Comparison of ENCODE assay signal across 9 cellular contexts in the genomic region with DNA sequence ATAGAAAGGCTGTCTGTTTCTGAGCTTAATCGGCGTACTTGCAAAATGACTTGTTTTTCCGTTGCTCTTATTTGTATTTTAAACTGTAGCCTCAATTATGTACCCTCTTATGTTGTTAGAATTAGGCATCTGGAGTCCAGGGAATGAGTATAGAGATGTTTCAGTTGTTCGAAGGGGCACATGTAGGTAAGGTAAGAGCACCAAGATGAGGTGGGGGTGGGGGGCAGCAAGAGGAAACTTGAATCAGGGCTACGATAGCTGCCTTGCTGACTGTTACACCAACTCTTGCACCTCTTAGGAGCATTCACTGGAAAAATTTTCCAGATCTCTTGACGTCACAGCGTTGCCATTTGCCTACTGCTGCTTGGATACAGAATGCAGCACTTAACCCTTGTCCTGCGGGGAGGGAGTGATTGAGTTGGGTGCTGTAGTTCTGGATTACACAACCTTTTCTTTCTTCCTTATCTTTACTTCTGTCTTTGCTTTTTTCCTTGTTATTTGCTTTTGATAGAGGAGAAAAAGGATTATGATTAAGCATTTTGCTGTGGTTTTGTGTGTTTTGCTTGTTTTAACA. TPM values are rescaled to one million over a fixed set of nuclear protein-coding genes. Genes with fewer than 3 reads are reported as not detected.
DNase-seq lines count a peak whose midpoint lies in the region; ATAC-seq and TF ChIP-seq lines count a peak whose summit lies in the region.
"Had no signal": no experiment of that assay in that cellular context is flagged by ENCODE, and none has a peak within 500 bp of the region (broad histone marks: within the 10 kb centered on the region; RNA-seq: fewer than 3 reads in every experiment).

No MANE protein-coding gene starts in this region.

- no peak for TF ChIP-seq POLR2A in HCT116 (IDR thresholded peaks at IDR 0.05; ENCODE audit: borderline replicate concordance, extremely low read depth, insufficient read depth, insufficient read length)

- intact Hi-C loops in HCT116 (cut with micrococcal nuclease), result loop anchor here (1.0 to 10.0 kb wide), 4 partner anchors 238 to 765 kb away; no protein-coding TSS in a partner anchor

- ATAC-seq in HCT116, result no peak
- no peak for ATAC-seq in HG03571 (IDR thresholded peaks at IDR 0.05; ENCODE audit: unreplicated experiment)

- no peaks in the 10 kb centered on the region for H3K9me2 ChIP-seq in HCT116 (ENCODE audit: insufficient read depth)

- TSS peak; percentile 70 for BruUV-seq in HCT116 (replicated peaks; lab: Mats Ljungman, UMichigan)

- peak overlapping the region; percentile 95 for H3K9ac ChIP-seq in HCT116 (ENCODE audit: low read length)

- H2AFZ ChIP-seq in HCT116 (ENCODE audit: low read depth, low read length, poor library complexity, severe bottlenecking), result no peak overlapping the region

- H3K4me3 ChIP-seq in AG04449 (ENCODE audit: low read depth, low read length) (no peak overlapping the region; the same call in none of the 2 replicates), HCT116 (replicated peaks in 1 of 2; ENCODE audit: low read depth in 1 of 2, low read length in 2 of 2) (peak overlapping the region; percentile 72 to 84), SJSA1 (no peak overlapping the region; the same call in 1 of the 2 replicates), epithelial cell of proximal tubule (ENCODE audit: low read depth, low read length) (peak overlapping the region; percentile 77), muscle layer of duodenum (ENCODE audit: low read depth in 1 of 2, low read length in 2 of 2) (peak overlapping the region; percentile 80 to 81), H7 (ENCODE audit: insufficient read depth, low read depth, low read length) (no peak overlapping the region)

- peaks cover 73% of the 10 kb centered on the region for H3K79me2 ChIP-seq in HCT116 (ENCODE audit: insufficient read depth, low read length)

- TF ChIP-seq CTCF in AG04449 (IDR thresholded peaks at IDR 0.05; ENCODE audit: insufficient read depth, low read length, missing control alignments), result no peak
- no peak for TF ChIP-seq CTCF in HCT116 (IDR thresholded peaks at IDR 0.05 in 2 of 3, conservative IDR thresholded peaks at IDR 0.05 in 1 of 3; ENCODE audit: borderline replicate concordance in 1 of 3, insufficient read depth in 1 of 3, low read depth in 2 of 3, low read length in 2 of 3)
- no peak for TF ChIP-seq CTCF in epithelial cell of proximal tubule (conservative IDR thresholded peaks at IDR 0.05; ENCODE audit: low read depth, low read length)

- no peaks in the 10 kb centered on the region for H4K20me1 ChIP-seq in HCT116 (ENCODE audit: insufficient read depth)

- peak overlapping the region; percentile 90 for H3K4me2 ChIP-seq in HCT116 (ENCODE audit: low read length)

- peaks cover 64 to 80% of the 10 kb centered on the region in 2 experiments for H3K4me1 ChIP-seq in HCT116 (ENCODE audit: control insufficient read depth in 1 of 2, insufficient read depth in 2 of 2, low read length in 2 of 2)
- peaks cover 77% of the 10 kb centered on the region for H3K4me1 ChIP-seq in SJSA1 (replicated peaks)
- peaks cover 6 to 27% of the 10 kb centered on the region in 2 donors for H3K4me1 ChIP-seq in muscle layer of duodenum (ENCODE audit: control insufficient read depth in 1 of 2, insufficient read depth in 2 of 2, low read length in 2 of 2)

- RAD21 ChIA-PET in HCT116 (lab: Charles Lee; ENCODE audit: low non-redundant PET in 1 of 2, low total read pairs in 2 of 2, uncharacterized antibody in 2 of 2, unreplicated experiment in 2 of 2), result interaction anchor here in 1 of 2 experiments (2.5 kb wide), 1 partner anchor 238 kb away, joined by 5 read pairs; no protein-coding TSS in a partner anchor

- DNase-seq in AG04449 (ENCODE audit: low read depth, low spot score) (peak; percentile 37), HCT116 (ENCODE audit: low read depth, low spot score) (peak; percentile 88), SJSA1 (ENCODE audit: low read depth in 1 of 2, low spot score in 2 of 2) (peak; percentile 64 to 65), epithelial cell of proximal tubule (ENCODE audit: low read depth) (peak; percentile 94), H7 (no peak), T1000 (lab: John Stamatoyannopoulos, UW) (no peak)

- H3K9me3 ChIP-seq in HCT116 (ENCODE audit: control insufficient read depth in 1 of 2, insufficient read depth in 1 of 2, low read depth in 1 of 2, low read length in 2 of 2) (no peaks in the 10 kb centered on the region), SJSA1 (replicated peaks) (no peaks in the 10 kb centered on the region), muscle layer of duodenum (ENCODE audit: control insufficient read depth in 1 of 2, low read length in 2 of 2) (no peaks in the 10 kb centered on the region)
- H3K9me3 ChIP-seq: neutrophil had no signal

- no peak; the same call in 1 of the 2 replicates for TF ChIP-seq RAD21 in HCT116 (IDR thresholded peaks at IDR 0.05; ENCODE audit: low read depth)

- CTCF ChIA-PET in AG04449 (lab: Yijun Ruan, JAX), result interaction anchor here (1.1 to 1.7 kb wide), 3 partner anchors 9 to 239 kb away, joined by 3 to 12 read pairs (median 3); no protein-coding TSS in a partner anchor
- CTCF ChIA-PET in HCT116 (lab: Charles Lee), result interaction anchor here (1.3 to 4.7 kb wide), 2 partner anchors 239 to 472 kb away, joined by 7 to 14 read pairs; no protein-coding TSS in a partner anchor

- peak overlapping the region; percentile 85 for H3K27ac ChIP-seq in HCT116 (ENCODE audit: low read depth, low read length)
- H3K27ac ChIP-seq in SJSA1, result peak overlapping the region; percentile 61
- peak overlapping the region; percentile 94 for H3K27ac ChIP-seq in muscle layer of duodenum (ENCODE audit: low read length)
- H3K27ac ChIP-seq: neutrophil had no signal

- POLR2A ChIA-PET in AG04449 (lab: Yijun Ruan, JAX), result no interaction called here
- POLR2A ChIA-PET in HCT116 (lab: Charles Lee), result interaction anchor here (1.0 kb wide), 1 partner anchor 9 kb away, joined by 3 read pairs; no protein-coding TSS in a partner anchor

- no peaks in the 10 kb centered on the region for H3K27me3 ChIP-seq in HCT116 (ENCODE audit: insufficient read depth, low read length)
- H3K27me3 ChIP-seq in SJSA1 (replicated peaks), result no peaks in the 10 kb centered on the region; the same call in 1 of the 2 replicates
- H3K27me3 ChIP-seq in muscle layer of duodenum (ENCODE audit: low read depth, low read length), result no peaks in the 10 kb centered on the region
- peaks cover 2% of the 10 kb centered on the region; the same call in 1 of the 2 replicates for H3K27me3 ChIP-seq in H7 (ENCODE audit: control insufficient read depth, insufficient read depth, low read length)

- H3K36me3 ChIP-seq in HCT116 (ENCODE audit: control insufficient read depth in 1 of 2, insufficient read depth in 2 of 2, low read length in 2 of 2) (peaks cover 11 to 12% of the 10 kb centered on the region in 2 experiments; a peak in 3 of 4 replicates), SJSA1 (peaks cover 49% of the 10 kb centered on the region), muscle layer of duodenum (ENCODE audit: control insufficient read depth in 1 of 2, insufficient read depth in 2 of 2, low read length in 2 of 2) (peaks cover 0 to 16% of the 10 kb centered on the region in 2 donors), H7 (replicated peaks; ENCODE audit: control insufficient read depth, insufficient read depth, low read length) (peaks cover 6% of the 10 kb centered on the region)
- H3K36me3 ChIP-seq: neutrophil had no signal

TF ChIP-seq in HCT116, 20 proteins besides CTCF, POLR2A, EP300 and RAD21 (continues in another document):
- TF ChIP-seq, protein P1, sequence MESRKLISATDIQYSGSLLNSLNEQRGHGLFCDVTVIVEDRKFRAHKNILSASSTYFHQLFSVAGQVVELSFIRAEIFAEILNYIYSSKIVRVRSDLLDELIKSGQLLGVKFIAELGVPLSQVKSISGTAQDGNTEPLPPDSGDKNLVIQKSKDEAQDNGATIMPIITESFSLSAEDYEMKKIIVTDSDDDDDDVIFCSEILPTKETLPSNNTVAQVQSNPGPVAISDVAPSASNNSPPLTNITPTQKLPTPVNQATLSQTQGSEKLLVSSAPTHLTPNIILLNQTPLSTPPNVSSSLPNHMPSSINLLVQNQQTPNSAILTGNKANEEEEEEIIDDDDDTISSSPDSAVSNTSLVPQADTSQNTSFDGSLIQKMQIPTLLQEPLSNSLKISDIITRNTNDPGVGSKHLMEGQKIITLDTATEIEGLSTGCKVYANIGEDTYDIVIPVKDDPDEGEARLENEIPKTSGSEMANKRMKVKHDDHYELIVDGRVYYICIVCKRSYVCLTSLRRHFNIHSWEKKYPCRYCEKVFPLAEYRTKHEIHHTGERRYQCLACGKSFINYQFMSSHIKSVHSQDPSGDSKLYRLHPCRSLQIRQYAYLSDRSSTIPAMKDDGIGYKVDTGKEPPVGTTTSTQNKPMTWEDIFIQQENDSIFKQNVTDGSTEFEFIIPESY (IDR thresholded peaks at IDR 0.05; ENCODE audit: extremely low read depth, insufficient replicate concordance, low read length), result no peak
- TF ChIP-seq YY1 (IDR thresholded peaks at IDR 0.05; ENCODE audit: extremely low read depth, insufficient replicate concordance, low read depth, low read length), result no peak
- no peak for TF ChIP-seq SIN3A (IDR thresholded peaks at IDR 0.05; ENCODE audit: low read depth)
- peak; percentile 31; the same call in 1 of the 2 replicates for TF ChIP-seq JUND (IDR thresholded peaks at IDR 0.05)
- TF ChIP-seq EGR1 (IDR thresholded peaks at IDR 0.05; ENCODE audit: low read depth), result 0 out of 2 replicates have a peak, but pooled peaks have one; percentile 23
- TF ChIP-seq POLR2AphosphoS5 (IDR thresholded peaks at IDR 0.05; ENCODE audit: low read depth, low read length), result peak; percentile 61
- no peak; the same call in 1 of the 2 replicates for TF ChIP-seq CBX3 (IDR thresholded peaks at IDR 0.05; ENCODE audit: low read depth)
- peak; percentile 72 for TF ChIP-seq CEBPB (IDR thresholded peaks at IDR 0.05; ENCODE audit: low read depth)

RNA-seq across cellular contexts. Expression of gene ATP1B1, which starts 3.2 kb away (rescaled TPM):
- total RNA-seq in HCT116 (2021; ENCODE audit: unreplicated experiment), result 48.6 TPM
- polyA plus RNA-seq in HCT116 (2012), result 27.1 and 29.1 TPM in 2 replicates
- 23.0 and 23.3 TPM in 2 replicates for total RNA-seq in SJSA1 (2014; rRNA removed; shearing (Covaris generic))
- total RNA-seq in epithelial cell of proximal tubule, result 73.0 and 83.3 TPM in 2 replicates
- 35.0 and 41.2 TPM in 2 replicates for total RNA-seq in H7 (2014; rRNA removed; shearing (Covaris generic))

Comparison
In these comparisons a context has a peak if more than half of its experiments do, and no peak if none do; other contexts are left out.
1. DNase-seq: peak in AG04449 (single experiment), HCT116 (single experiment), SJSA1 (2 of 2) and epithelial cell of proximal tubule (single experiment); none in H7 (single experiment) and T1000 (single experiment).
2. H3K4me3 ChIP-seq: peak in HCT116 (2 of 2), epithelial cell of proximal tubule (single experiment) and muscle layer of duodenum (2 of 2); none in AG04449 (single experiment), SJSA1 (single experiment) and H7 (single experiment).
3. Peak in every context shown above with its lines, with median percentiles within 50 percentile points of each other: H3K27ac ChIP-seq.